In genomic region chr1:154607748-154608521, GRCh38 we compare ENCODE assay signal across 1 cellular context.
TF ChIP-seq lines count a peak whose summit lies in the region.

ADAR (minus strand) TSS chr1:154608186; CDS start chr1:154608006, 180 bp downstream.

TF ChIP-seq in HepG2, 621 proteins besides CTCF, POLR2A, EP300 and RAD21 (continued from another document and continues in another):
- no peak for TF ChIP-seq KIAA2018 (CRISPR knock-in tag; IDR thresholded peaks at IDR 0.05; ENCODE audit: borderline replicate concordance)
- no peak for TF ChIP-seq ZNF790 (CRISPR knock-in tag; IDR thresholded peaks at IDR 0.05; ENCODE audit: borderline replicate concordance)
- TF ChIP-seq CENPBD1 (CRISPR knock-in tag; IDR thresholded peaks at IDR 0.05; ENCODE audit: borderline replicate concordance, low read depth), result no peak
- TF ChIP-seq RAD51 (IDR thresholded peaks at IDR 0.05; ENCODE audit: borderline replicate concordance), result no peak
- TF ChIP-seq GATA4 (IDR thresholded peaks at IDR 0.05; ENCODE audit: borderline replicate concordance, low read depth), result no peak
- TF ChIP-seq SOX5 (CRISPR knock-in tag; IDR thresholded peaks at IDR 0.05; ENCODE audit: borderline replicate concordance), result 0 out of 2 replicates have a peak, but pooled peaks have one; percentile 9
- TF ChIP-seq ARID4A (CRISPR knock-in tag; IDR thresholded peaks at IDR 0.05; ENCODE audit: borderline replicate concordance), result peak; percentile 70; the same call in 1 of the 2 replicates
- TF ChIP-seq E2F1 (CRISPR knock-in tag; IDR thresholded peaks at IDR 0.05), result no peak
- no peak for TF ChIP-seq MIXL1 (CRISPR knock-in tag; IDR thresholded peaks at IDR 0.05)
- TF ChIP-seq EED (CRISPR knock-in tag; IDR thresholded peaks at IDR 0.05), result peak; percentile 77; the same call in 1 of the 2 replicates
- peak; percentile 65 for TF ChIP-seq MYPOP (CRISPR knock-in tag; IDR thresholded peaks at IDR 0.05)
- TF ChIP-seq ZNF367 (CRISPR knock-in tag; IDR thresholded peaks at IDR 0.05; ENCODE audit: borderline replicate concordance), result no peak
- TF ChIP-seq MNT (IDR thresholded peaks at IDR 0.05), result no peak
- TF ChIP-seq ZNF619 (CRISPR knock-in tag; IDR thresholded peaks at IDR 0.05), result no peak
- no peak for TF ChIP-seq EHMT2 (IDR thresholded peaks at IDR 0.05; ENCODE audit: borderline replicate concordance, low read depth, low read length)
- no peak for TF ChIP-seq HDAC6 (IDR thresholded peaks at IDR 0.05; ENCODE audit: low read depth, low read length)
- TF ChIP-seq ZBTB14 (CRISPR knock-in tag; IDR thresholded peaks at IDR 0.05), result no peak
- no peak for TF ChIP-seq MED13 (CRISPR knock-in tag; IDR thresholded peaks at IDR 0.05)
- peak; percentile 55; the same call in 1 of the 3 replicates for TF ChIP-seq MXI1 (IDR thresholded peaks at IDR 0.05; ENCODE audit: borderline replicate concordance, low read depth, low read length)
- TF ChIP-seq HOXA3 (CRISPR knock-in tag; IDR thresholded peaks at IDR 0.05), result peak; percentile 69; the same call in 1 of the 2 replicates
- no peak for TF ChIP-seq SIN3B (IDR thresholded peaks at IDR 0.05; ENCODE audit: low read length)
- peak; percentile 91 for TF ChIP-seq MTERF4 (CRISPR knock-in tag; IDR thresholded peaks at IDR 0.05)
- TF ChIP-seq TFDP2 (CRISPR knock-in tag; IDR thresholded peaks at IDR 0.05), result no peak
- no peak for TF ChIP-seq RARA (CRISPR knock-in tag; IDR thresholded peaks at IDR 0.05)
- TF ChIP-seq RXRA (CRISPR knock-in tag; IDR thresholded peaks at IDR 0.05), result no peak
- TF ChIP-seq NFYB (CRISPR knock-in tag; IDR thresholded peaks at IDR 0.05), result no peak
- TF ChIP-seq POGK (CRISPR knock-in tag; conservative IDR thresholded peaks at IDR 0.05), result peak; percentile 57; the same call in 1 of the 2 replicates
- no peak for TF ChIP-seq FIP1L1 (IDR thresholded peaks at IDR 0.05; ENCODE audit: borderline replicate concordance, insufficient read depth, low read depth, low read length)
